20 cellular contexts compared by ENCODE assay signal in genomic region chr13:105702441-105702840, GRCh38.
"Had no signal": no experiment of that assay in that cellular context is flagged by ENCODE, and none has a peak within 500 bp of the region (broad histone marks: within the 10 kb centered on the region; RNA-seq: fewer than 3 reads in every experiment).

No MANE protein-coding gene starts in this region.

- DNase-seq: activated CD4-positive, alpha-beta T cell treated with anti-CD3 and anti-CD28 coated beads for 36 hours; activated CD8-positive, alpha-beta T cell treated with anti-CD3 and anti-CD28 coated beads for 36 hours; activated gamma-delta T cell treated with Interleukin-2 at 50 U/mL for 16 hours; amygdala; brain microvascular endothelial cell; cortex of kidney; effector CD4-positive, alpha-beta T cell; foreskin fibroblast; left cardiac atrium; lower lobe of right lung; mucosa of descending colon; natural killer cell; nucleus accumbens; stimulated activated CD4-positive, alpha-beta T cell treated with anti-CD3 and anti-CD28 coated beads, Interleukin-1b, Interleukin-23, amount 100 ng/mL, for 48 hours; stimulated activated naive CD8-positive, alpha-beta T cell treated with anti-CD3 and anti-CD28 coated beads, Interleukin-15, amount 100 ng/mL, for 72 hours had no signal

- H3K27ac ChIP-seq: brain microvascular endothelial cell, lower lobe of right lung, prostate gland had no signal

- ATAC-seq: activated CD4-positive, alpha-beta T cell treated with anti-CD3 and anti-CD28 coated beads for 36 hours; activated CD8-positive, alpha-beta T cell treated with anti-CD3 and anti-CD28 coated beads for 36 hours; left cardiac atrium; lower lobe of right lung; mucosa of descending colon; natural killer cell; sciatic nerve; stimulated activated naive CD8-positive, alpha-beta T cell treated with anti-CD3 and anti-CD28 coated beads, Interleukin-15, amount 100 ng/mL, for 72 hours had no signal

- H3K4me3 Mint-ChIP-seq: activated CD4-positive, alpha-beta T cell treated with anti-CD3 and anti-CD28 coated beads for 36 hours; activated CD8-positive, alpha-beta T cell treated with anti-CD3 and anti-CD28 coated beads for 36 hours; activated naive CD8-positive, alpha-beta T cell; natural killer cell; stimulated activated naive CD8-positive, alpha-beta T cell treated with anti-CD3 and anti-CD28 coated beads, Interleukin-15, amount 100 ng/mL, for 72 hours; T-helper 1 cell treated with Interleukin-12 subunit alpha and Interleukin-12 subunit beta and Interleukin-4 antibody, amounts not matched to agents 30 μg/mL and 1 μg/mL, for 36 hours; type B pancreatic cell had no signal

- H3K27ac Mint-ChIP-seq: activated CD4-positive, alpha-beta T cell treated with anti-CD3 and anti-CD28 coated beads for 36 hours; activated CD8-positive, alpha-beta T cell treated with anti-CD3 and anti-CD28 coated beads for 36 hours; activated naive CD8-positive, alpha-beta T cell; natural killer cell; T-helper 1 cell treated with Interleukin-12 subunit alpha and Interleukin-12 subunit beta and Interleukin-4 antibody, amounts not matched to agents 30 μg/mL and 1 μg/mL, for 36 hours; type B pancreatic cell had no signal

- H3K27me3 ChIP-seq: brain microvascular endothelial cell had no signal

- H3K9me3 ChIP-seq: lower lobe of right lung, mucosa of descending colon, prostate gland had no signal

- H3K27me3 Mint-ChIP-seq: activated CD4-positive, alpha-beta T cell treated with anti-CD3 and anti-CD28 coated beads for 36 hours; activated CD8-positive, alpha-beta T cell treated with anti-CD3 and anti-CD28 coated beads for 36 hours; activated naive CD8-positive, alpha-beta T cell; type B pancreatic cell had no signal

- H3K36me3 Mint-ChIP-seq: activated naive CD8-positive, alpha-beta T cell; type B pancreatic cell had no signal

- H3K36me3 ChIP-seq: brain microvascular endothelial cell, lower lobe of right lung, prostate gland had no signal

- H3K4me1 Mint-ChIP-seq: activated CD4-positive, alpha-beta T cell treated with anti-CD3 and anti-CD28 coated beads for 36 hours; natural killer cell; stimulated activated naive CD8-positive, alpha-beta T cell treated with anti-CD3 and anti-CD28 coated beads, Interleukin-15, amount 100 ng/mL, for 72 hours had no signal

- H3K4me3 ChIP-seq: lower lobe of right lung, mucosa of descending colon, prostate gland had no signal

- H3K9me3 Mint-ChIP-seq: activated CD8-positive, alpha-beta T cell treated with anti-CD3 and anti-CD28 coated beads for 36 hours; type B pancreatic cell had no signal

- H3K4me1 ChIP-seq: lower lobe of right lung, prostate gland had no signal
